ENCODE assay signal across 8 cellular contexts in the genomic region with DNA sequence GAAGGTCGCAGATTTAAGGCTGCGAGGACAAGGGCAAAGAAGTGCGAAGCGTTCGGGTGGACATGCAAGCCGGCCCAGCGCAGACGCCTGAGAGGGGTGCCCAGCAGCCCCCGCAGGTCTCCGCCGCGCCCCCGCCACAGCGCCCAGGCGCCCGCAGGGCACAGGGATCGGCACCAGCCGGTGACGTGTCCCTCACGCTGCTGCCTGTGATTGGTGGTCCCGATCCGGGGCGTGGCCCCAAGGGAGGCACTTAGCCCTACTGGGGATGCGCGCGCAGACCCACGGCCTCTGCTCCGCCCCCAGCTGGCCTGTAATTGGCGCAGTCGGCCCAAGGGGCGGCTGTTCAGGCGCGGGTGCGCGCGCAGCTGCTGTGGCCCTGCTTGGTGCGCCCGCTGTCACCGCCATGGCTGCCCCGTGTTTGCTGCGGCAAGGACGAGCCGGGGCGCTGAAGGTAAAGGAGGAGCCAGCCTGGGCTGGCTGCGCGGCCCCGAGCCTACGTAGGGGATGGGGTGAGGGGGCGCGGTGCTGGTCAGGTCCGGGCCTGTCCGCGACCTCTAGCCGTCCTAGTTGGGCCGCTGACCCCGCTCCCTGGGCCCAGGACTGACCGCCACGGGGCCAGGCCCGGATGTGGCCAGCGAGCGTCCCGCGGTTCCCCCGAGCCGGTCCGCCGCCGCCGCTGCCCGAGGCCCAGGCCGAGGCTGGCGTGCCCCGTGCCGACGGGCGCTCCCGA. TPM values are rescaled to one million over a fixed set of nuclear protein-coding genes. Genes with fewer than 3 reads are reported as not detected.
DNase-seq lines count a peak whose midpoint lies in the region; ATAC-seq and TF ChIP-seq lines count a peak whose summit lies in the region.

A gene (plus strand): TSS at position 379 of the 730 bp plus-strand sequence. CDS start 25 bp downstream, at position 404.

- no peaks in the 10 kb centered on the region for H3K9me3 Mint-ChIP-seq in activated naive CD4-positive, alpha-beta T cell treated with anti-CD3 and anti-CD28 coated beads, Interleukin-2, amount 50 U/mL, for 72 hours

- H3K27ac ChIP-seq in testis, result peak within 1 kb of the TSS; percentile 71 to 93

- TF ChIP-seq CTCF in omental fat pad (IDR thresholded peaks at IDR 0.05), result no peak
- no peak for TF ChIP-seq CTCF in testis (IDR thresholded peaks at IDR 0.05)

- 0 to 1% methylated on average over 9 to 60 of the region's 77 CpGs for WGBS in testis, 2 donors

- H3K36me3 Mint-ChIP-seq in activated naive CD4-positive, alpha-beta T cell treated with anti-CD3 and anti-CD28 coated beads, Interleukin-2, amount 50 U/mL, for 72 hours, result peaks cover 0 to under 1% of the 10 kb centered on the region in 2 donors

- H3K27ac Mint-ChIP-seq in activated naive CD4-positive, alpha-beta T cell treated with anti-CD3 and anti-CD28 coated beads, Interleukin-2, amount 50 U/mL, for 72 hours, result peak within 1 kb of the TSS; percentile 86 to 95

- DNase-seq in NCI-H1092 treated with DMSO at 0.1 percent for 48 hours (lab: John Stamatoyannopoulos, UW), result peak; percentile 99
- peak; percentile 93 for DNase-seq in SKM-1 (lab: John Stamatoyannopoulos, UW; ENCODE audit: unreplicated experiment)
- peak; percentile 99 for DNase-seq in activated naive CD4-positive, alpha-beta T cell treated with anti-CD3 and anti-CD28 coated beads, Interleukin-2, amount 50 U/mL, for 72 hours (ENCODE audit: low spot score in 2 of 2)
- peak; percentile 55 for DNase-seq in glomerular endothelial cell (ENCODE audit: extremely low read depth, low read depth, low spot score)
- DNase-seq in omental fat pad (ENCODE audit: low spot score), result peak; percentile 100
- DNase-seq in testis, result peak; percentile 100

- ATAC-seq in HG02610 (IDR thresholded peaks at IDR 0.05; ENCODE audit: unreplicated experiment), result peak; percentile 91
- peak; percentile 95 for ATAC-seq in activated naive CD4-positive, alpha-beta T cell treated with anti-CD3 and anti-CD28 coated beads, Interleukin-2, amount 50 U/mL, for 72 hours
- ATAC-seq in omental fat pad (ENCODE audit: low FRiP score), result peak; percentile 99

- peak; percentile 70 for TF ChIP-seq POLR2A in testis (IDR thresholded peaks at IDR 0.05)

- no peaks in the 10 kb centered on the region for H3K4me1 ChIP-seq in testis

- H3K4me3 ChIP-seq in GM08714 (ENCODE audit: low read length) (peak within 1 kb of the TSS; percentile 76), testis (peak within 1 kb of the TSS; percentile 94 to 97)

- intact Hi-C loops in testis (cut with DNase I; ENCODE audit: low total_unique reads), result no loop called here

- no peaks in the 10 kb centered on the region for H3K9me3 ChIP-seq in testis

- no peaks in the 10 kb centered on the region for H3K27me3 ChIP-seq in testis

- H3K36me3 ChIP-seq in testis (ENCODE audit: low read depth, missing control alignments), result no peaks in the 10 kb centered on the region

RNA-seq across cellular contexts. Expression of the gene that starts here (rescaled TPM):
- 10 to 100 TPM; 25.3 to 25.7 TPM for total RNA-seq in activated naive CD4-positive, alpha-beta T cell treated with anti-CD3 and anti-CD28 coated beads, Interleukin-2, amount 50 U/mL, for 72 hours
- total RNA-seq in glomerular endothelial cell (26.6 and 49.3 TPM in 2 replicates), omental fat pad (10 to 100 TPM; 45.4 to 79.0 (median 51.9) TPM), testis (10 to 100 TPM; 37.8 to 53.3 TPM)
- 35.2 TPM for polyA plus RNA-seq in testis (ENCODE audit: insufficient read depth, low read depth, low replicate concordance)

Comparison
In these comparisons a context has a peak if more than half of its experiments do, and no peak if none do; other contexts are left out.
1. Peak in every context shown above with its lines: DNase-seq, ATAC-seq, H3K4me3 ChIP-seq and H3K27ac ChIP-seq.